In genomic region chr11:70108250-70108649, GRCh38 we compare ENCODE assay signal across 1 cellular context.
TF ChIP-seq lines count a peak whose summit lies in the region.

No MANE protein-coding gene starts in this region.

TF ChIP-seq in IMR-90, 13 proteins besides CTCF, POLR2A, EP300 and RAD21 (continued from another document):
- no peak for TF ChIP-seq USF2 (IDR thresholded peaks at IDR 0.05; ENCODE audit: low read depth, low read length)
